In the genomic region with DNA sequence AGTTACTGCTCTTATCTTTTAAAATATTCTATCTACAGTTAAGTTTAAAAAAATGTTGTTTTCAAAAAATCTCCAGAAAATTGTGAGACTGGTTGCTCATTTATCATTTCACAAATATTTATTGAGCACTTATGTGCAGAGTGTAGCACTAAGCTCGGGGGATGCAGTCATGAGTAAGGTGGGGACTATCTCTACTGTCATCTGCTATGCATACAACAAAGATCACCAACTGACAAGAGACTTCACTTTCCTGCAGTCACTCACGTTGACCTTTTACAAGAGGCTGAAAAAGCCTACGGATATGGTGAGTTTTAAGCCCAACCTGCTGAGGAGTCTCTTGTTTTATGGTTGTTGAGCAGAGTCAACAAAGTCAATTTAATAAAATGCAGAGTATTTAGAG, we compare ENCODE assay signal across 12 cellular contexts.
"Had no signal": no experiment of that assay in that cellular context is flagged by ENCODE, and none has a peak within 500 bp of the region (broad histone marks: within the 10 kb centered on the region; RNA-seq: fewer than 3 reads in every experiment).

No MANE protein-coding gene starts in this region.

- H3K36me3 ChIP-seq: cardiac muscle cell, sigmoid colon, upper lobe of right lung had no signal

- ATAC-seq: mucosa of descending colon, upper lobe of right lung had no signal

- DNase-seq: activated CD4-positive, alpha-beta T cell treated with anti-CD3 and anti-CD28 coated beads for 4 hours; activated CD8-positive, alpha-beta memory T cell treated with anti-CD3 and anti-CD28 coated beads for 24 hours; activated effector memory CD4-positive, alpha-beta T cell treated with anti-CD3 and anti-CD28 coated beads, Interleukin-2, amount 50 U/mL, for 16 hours; foreskin melanocyte; mucosa of descending colon; nephron progenitor cell; sigmoid colon; stimulated activated CD4-positive, alpha-beta T cell treated with anti-CD3 and anti-CD28 coated beads, Interleukin-2, amount 100 ng/mL, for 24 hours; SW 1271; T-helper 9 cell; upper lobe of right lung had no signal

- H3K27ac ChIP-seq: cardiac muscle cell, upper lobe of right lung had no signal

- H3K27me3 ChIP-seq: cardiac muscle cell, sigmoid colon, upper lobe of right lung had no signal

- H3K4me3 ChIP-seq: cardiac muscle cell, mucosa of descending colon, upper lobe of right lung had no signal

- H3K4me3 Mint-ChIP-seq: nephron progenitor cell had no signal

- H3K9me3 ChIP-seq: mucosa of descending colon, sigmoid colon, upper lobe of right lung had no signal

- H3K9me3 Mint-ChIP-seq: nephron progenitor cell had no signal

- H3K4me1 ChIP-seq: upper lobe of right lung had no signal
